24 cellular contexts compared by ENCODE assay signal in genomic region chr17:13584701-13585080, GRCh38. TPM values are rescaled to one million over a fixed set of nuclear protein-coding genes. Genes with fewer than 3 reads are reported as not detected.
DNase-seq lines count a peak whose midpoint lies in the region; ATAC-seq, FAIRE-seq and TF ChIP-seq lines count a peak whose summit lies in the region.
"Had no signal": no experiment of that assay in that cellular context is flagged by ENCODE, and none has a peak within 500 bp of the region (broad histone marks: within the 10 kb centered on the region; RNA-seq: fewer than 3 reads in every experiment).

No MANE protein-coding gene starts in this region.

- ATAC-seq in HG03521 (IDR thresholded peaks at IDR 0.05; ENCODE audit: unreplicated experiment) = no peak
- ATAC-seq: activated CD4-positive, CD25-positive, alpha-beta regulatory T cell treated with anti-CD3 and anti-CD28 coated beads, Interleukin-2, amount 50 U/mL, for 24 hours; activated T-cell treated with anti-CD3 and anti-CD28 coated beads, Interleukin-2, amount 50 U/mL, for 72 hours; body of pancreas; naive thymus-derived CD4-positive, alpha-beta T cell had no signal

- no peaks in the 10 kb centered on the region; the same call in 1 of the 2 replicates for H3K79me1 ChIP-seq in H1 (ENCODE audit: low read depth, low read length)

- H3K9me3 ChIP-seq in H1 (ENCODE audit: insufficient read depth in 2 of 2, low read depth in 1 of 2, low read length in 1 of 2) (no peaks in the 10 kb centered on the region), skeletal muscle satellite cell (replicated peaks; ENCODE audit: low read length) (no peaks in the 10 kb centered on the region)
- H3K9me3 ChIP-seq: body of pancreas, Caco-2, right atrium auricular region, SJCRH30 had no signal

- DNase-seq in H54 (ENCODE audit: insufficient read length, low spot score) = no peak
- peak; percentile 73 for DNase-seq in RPMI7951 (ENCODE audit: low read depth)
- no peak for DNase-seq in H1 (ENCODE audit: low read depth in 1 of 2, low spot score in 2 of 2)
- no peak for DNase-seq in activated effector memory CD4-positive, alpha-beta T cell treated with anti-CD3 and anti-CD28 coated beads, Interleukin-2, amount 50 U/mL, for 16 hours
- DNase-seq in T1000 (lab: John Stamatoyannopoulos, UW) = no peak
- DNase-seq: activated naive CD8-positive, alpha-beta T cell treated with anti-CD3 and anti-CD28 coated beads for 36 hours; activated T-cell treated with anti-CD3 and anti-CD28 coated beads, Interleukin-2, amount 50 U/mL, for 72 hours; body of pancreas; Caco-2; foreskin fibroblast; H7; KG1; kidney; naive thymus-derived CD4-positive, alpha-beta T cell; NCI-H1092 treated with DMSO at 0.1 percent for 48 hours; NCI-H524 treated with DMSO at 0.1 percent for 48 hours; SJCRH30; stimulated activated CD4-positive, alpha-beta T cell treated with anti-CD3 and anti-CD28 coated beads, Interleukin-15, amount 100 ng/mL, for 24 hours had no signal

- 0 out of 2 replicates have a peak overlapping the region, but pooled peaks have one; percentile 11 for H2BK12ac ChIP-seq in H1 (ENCODE audit: low read depth, low read length)

- H3K4me1 ChIP-seq in H1 (replicated peaks in 1 of 4; ENCODE audit: control insufficient read depth in 3 of 4, insufficient read depth in 4 of 4, low read length in 3 of 4) (no peaks in the 10 kb centered on the region), skeletal muscle satellite cell (ENCODE audit: control insufficient read depth, insufficient read depth, low read length) (peaks cover 55% of the 10 kb centered on the region)
- H3K4me1 ChIP-seq: body of pancreas, Caco-2, right atrium auricular region, SJCRH30 had no signal

- no peak overlapping the region for H3K18ac ChIP-seq in H1 (ENCODE audit: extremely low read depth, low read length)

- H3K27ac ChIP-seq in H1 (ENCODE audit: low read depth, low read length) = no peak overlapping the region
- H3K27ac ChIP-seq: body of pancreas, coronary artery, right atrium auricular region, SJCRH30 had no signal

- no peak for TF ChIP-seq EP300 in H1 (IDR thresholded peaks at IDR 0.05; ENCODE audit: borderline replicate concordance in 1 of 2, low read depth in 2 of 2, low read length in 2 of 2)

- no peak overlapping the region for H2AFZ ChIP-seq in H1 (ENCODE audit: low read length)

- TF ChIP-seq POLR2A in H54 (IDR thresholded peaks at IDR 0.05; ENCODE audit: low read depth, low read length) (no peak), H1 (IDR thresholded peaks at IDR 0.05; ENCODE audit: control extremely low read depth in 1 of 2, low read depth in 2 of 2, low read length in 2 of 2) (no peak)

- H3K4me2 ChIP-seq in H1 (ENCODE audit: insufficient read depth in 1 of 2, low read depth in 2 of 2, low read length in 2 of 2) (no peak overlapping the region), skeletal muscle satellite cell (ENCODE audit: low read length) (peak overlapping the region; percentile 81)

- H3K36me3 ChIP-seq in H1 (ENCODE audit: control insufficient read depth in 2 of 4, insufficient read depth in 4 of 4, low read length in 3 of 4) (no peaks in the 10 kb centered on the region), skeletal muscle satellite cell (ENCODE audit: insufficient read depth, low read length) (no peaks in the 10 kb centered on the region)
- H3K36me3 ChIP-seq: right atrium auricular region had no signal

- H4K8ac ChIP-seq in H1 (ENCODE audit: extremely low read depth, insufficient read depth, low read length) = no peak overlapping the region

- no peak overlapping the region for H2BK120ac ChIP-seq in H1 (replicated peaks; ENCODE audit: low read depth, low read length)

- H3K4ac ChIP-seq in H1 (replicated peaks; ENCODE audit: insufficient read length, low read depth, low read length) = no peak overlapping the region

- TF ChIP-seq RAD21 in H1 (IDR thresholded peaks at IDR 0.05 in 1 of 2, conservative IDR thresholded peaks at IDR 0.05 in 1 of 2; ENCODE audit: low read depth in 2 of 2, low read length in 2 of 2) = no peak

- FAIRE-seq in H54 (lab: Jason Lieb, UNC) (peak; percentile 95), H1 (lab: Jason Lieb, UNC) (no peak)
- FAIRE-seq: endometrium, kidney had no signal

- no peak overlapping the region for H2BK5ac ChIP-seq in H1 (ENCODE audit: low read depth, low read length)

- H2BK15ac ChIP-seq in H1 (ENCODE audit: low read length) = no peak overlapping the region

- no peak overlapping the region for H3K9ac ChIP-seq in H1 (replicated peaks in 1 of 4; ENCODE audit: extremely low read depth in 1 of 4, low read depth in 3 of 4, low read length in 3 of 4)
- H3K9ac ChIP-seq in skeletal muscle satellite cell (ENCODE audit: low read depth, low read length) = no peak overlapping the region

- H3K23ac ChIP-seq in H1 (ENCODE audit: insufficient read length) = no peak overlapping the region

- POLR2A ChIA-PET in H1 (lab: Charles Lee; ENCODE audit: partially characterized antibody) = no interaction called here

- no peak for TF ChIP-seq CTCF in H1 (IDR thresholded peaks at IDR 0.05; ENCODE audit: control extremely low read depth in 1 of 3, insufficient read depth in 1 of 3, low read depth in 1 of 3, low read length in 3 of 3)

- H3K14ac ChIP-seq in H1 (ENCODE audit: insufficient read length) = no peak overlapping the region

- no peak overlapping the region for H3K4me3 ChIP-seq in H1 (ENCODE audit: extremely low read depth in 1 of 4, insufficient read depth in 2 of 4, low read depth in 3 of 4, low read length in 4 of 4)
- no peak overlapping the region for H3K4me3 ChIP-seq in skeletal muscle satellite cell (ENCODE audit: low read length)
- H3K4me3 ChIP-seq: body of pancreas, coronary artery, right atrium auricular region, SJCRH30 had no signal

- WGBS in H1 (ENCODE audit: extremely low coverage in 1 of 2, insufficient coverage in 1 of 2, insufficient read length in 1 of 2, insufficient replicate concordance in 2 of 2, low coverage in 1 of 2, low lambda C conversion rate in 2 of 2, missing lambda C conversion rate in 1 of 2), 2 experiments = 88% methylated on average over 3 of the region's 3 CpGs; no CpG with 5 or more reads in 1 of the 2 experiments

- no peak overlapping the region for H2BK20ac ChIP-seq in H1 (ENCODE audit: low read length)

- no peaks in the 10 kb centered on the region for H3K23me2 ChIP-seq in H1 (ENCODE audit: low read depth, low read length)

- H4K91ac ChIP-seq in H1 (replicated peaks; ENCODE audit: insufficient read length, low read length) = no peak overlapping the region

- H3K79me2 ChIP-seq in H1 (ENCODE audit: control insufficient read depth in 1 of 2, insufficient read depth in 2 of 2, low read length in 2 of 2) = 0 out of 4 replicates have a peak, but pooled peaks cover 0 to 4% of the 10 kb centered on the region in 2 experiments

- no peak overlapping the region for H4K5ac ChIP-seq in H1 (ENCODE audit: insufficient read length, low read depth, low read length)

- H3K56ac ChIP-seq in H1 (replicated peaks; ENCODE audit: insufficient read length, low read depth, low read length) = no peak overlapping the region

- H2AK5ac ChIP-seq in H1 (ENCODE audit: low read depth, low read length) = no peak overlapping the region

- no peaks in the 10 kb centered on the region for H3K27me3 ChIP-seq in H1 (replicated peaks in 1 of 4; ENCODE audit: control insufficient read depth in 3 of 4, extremely low read depth in 1 of 4, insufficient read depth in 3 of 4, low read length in 3 of 4)
- H3K27me3 ChIP-seq in skeletal muscle satellite cell (ENCODE audit: control insufficient read depth, insufficient read depth, low read length) = no peaks in the 10 kb centered on the region
- H3K27me3 ChIP-seq: body of pancreas, right atrium auricular region, SJCRH30 had no signal

- CTCF ChIA-PET in H1 (lab: Charles Lee; ENCODE audit: partially characterized antibody) = interaction anchor here (0.7 to 1.1 kb wide), 2 partner anchors 9 to 13 kb away, joined by 3 read pairs; no protein-coding TSS in a partner anchor

- no peaks in the 10 kb centered on the region for H4K20me1 ChIP-seq in H1 (replicated peaks in 1 of 2; ENCODE audit: control insufficient read depth in 1 of 2, insufficient read depth in 2 of 2, low read length in 2 of 2)

TF ChIP-seq in H1, 55 proteins besides CTCF, POLR2A, EP300 and RAD21:
- TF ChIP-seq POLR2AphosphoS5 (IDR thresholded peaks at IDR 0.05; ENCODE audit: low read depth, low read length) = no peak
- no peak for TF ChIP-seq MAFK (IDR thresholded peaks at IDR 0.05; ENCODE audit: low read depth, low read length)
- no peak for TF ChIP-seq KDM4A (IDR thresholded peaks at IDR 0.05; ENCODE audit: low read depth, low read length, severe bottlenecking)

RNA-seq across cellular contexts. Expression of gene HS3ST3A1, which starts 17.0 kb away (rescaled TPM):
- total RNA-seq in RPMI7951 (2014; rRNA removed; shearing (Covaris generic)) = 14.7 and 14.9 TPM in 2 replicates
- total RNA-seq in H1 (2021; fragmentation: NEBNext Ultra II Directional; extraction: Animal tissue kit (Norgen Biotek cat#: 25700)) = 5.4 and 6.6 TPM in 2 replicates
- 5.7 and 6.5 TPM in 2 replicates for polyA plus RNA-seq in H1 (2011; rRNA removed)
- polyA plus RNA-seq in H1 (2011; cell fraction: cytosol; rRNA removed) = 5.6 TPM
- 6.4 TPM for polyA plus RNA-seq in H1 (2011; cell fraction: nucleus; rRNA removed)
- polyA plus RNA-seq in H1 (2012, experiment 1 of 2) = 2.0 to 6.3 TPM (median 4.6 TPM) in 4 replicates
- 3.0 TPM for polyA plus RNA-seq in H1 (2012, experiment 2 of 2)
- polyA plus RNA-seq in H1 (2013, experiment 1 of 2) = 9.7 TPM
- polyA plus RNA-seq in H1 (2013, experiment 2 of 2) = 11.3 TPM
- polyA minus RNA-seq in H1 (2011; rRNA and poly(A)+ RNA removed) = 3.8 and 4.0 TPM in 2 replicates
- polyA minus RNA-seq in H1 (2011; cell fraction: cytosol; rRNA and poly(A)+ RNA removed) = 16.3 TPM
- polyA minus RNA-seq in H1 (2011; cell fraction: nucleus; rRNA and poly(A)+ RNA removed) = 13.0 TPM
- 26.9 and 39.3 TPM in 2 replicates for total RNA-seq in skeletal muscle satellite cell (2012; rRNA removed)
- total RNA-seq: body of pancreas, Caco-2 had no signal
